ENCODE assay signal across 9 cellular contexts in the genomic region with DNA sequence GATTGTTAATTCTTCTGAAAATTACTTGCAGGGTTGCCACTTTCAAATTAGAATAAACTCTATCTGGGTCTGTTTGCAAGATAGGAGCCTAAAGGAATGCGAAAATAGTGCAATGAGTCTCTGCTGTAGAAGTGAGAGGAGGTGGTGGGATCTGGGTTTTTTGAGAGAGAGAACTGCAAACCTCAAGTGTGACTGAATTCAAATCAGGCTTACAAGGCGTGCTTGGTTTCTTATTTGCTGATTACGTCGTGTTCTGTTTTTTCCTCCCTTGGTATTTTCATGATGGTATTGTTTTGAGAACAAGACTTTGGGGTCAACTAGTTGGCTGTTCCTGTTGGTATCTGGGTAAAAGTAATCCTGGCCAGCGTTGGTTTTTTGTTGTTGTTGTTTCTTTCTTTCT.
DNase-seq lines count a peak whose midpoint lies in the region; ATAC-seq lines count a peak whose summit lies in the region.
"Had no signal": no experiment of that assay in that cellular context is flagged by ENCODE, and none has a peak within 500 bp of the region (broad histone marks: within the 10 kb centered on the region; RNA-seq: fewer than 3 reads in every experiment).

No MANE protein-coding gene starts in this region.

- peak; percentile 95 to 96 for ATAC-seq in activated T-cell treated with anti-CD3 and anti-CD28 coated beads, Interleukin-2, amount 50 U/mL, for 72 hours (replicated peaks in 1 of 2)
- ATAC-seq in HG02623 (IDR thresholded peaks at IDR 0.05; ENCODE audit: unreplicated experiment): peak; percentile 82
- ATAC-seq in stimulated activated naive CD8-positive, alpha-beta T cell treated with anti-CD3 and anti-CD28 coated beads, Interleukin-15, Interleukin-2, amounts not matched to agents 100 U/mL and 50 U/mL, for 24 hours: peak; percentile 61
- no peak for ATAC-seq in naive thymus-derived CD8-positive, alpha-beta T cell

- peak; percentile 20 to 31 for DNase-seq in activated T-cell treated with anti-CD3 and anti-CD28 coated beads, Interleukin-2, amount 50 U/mL, for 72 hours
- DNase-seq in activated T-cell treated with anti-CD3 and anti-CD28 coated beads for 4 hours: no peak
- peak; percentile 39 for DNase-seq in M059J (ENCODE audit: low read depth)
- no peak for DNase-seq in stimulated activated naive CD8-positive, alpha-beta T cell treated with anti-CD3 and anti-CD28 coated beads, Interleukin-15, Interleukin-2, amounts not matched to agents 100 U/mL and 50 U/mL, for 24 hours
- no peak for DNase-seq in naive thymus-derived CD8-positive, alpha-beta T cell
- DNase-seq in central memory CD4-positive, alpha-beta T cell: no peak
- DNase-seq in NCI-H1694 (lab: John Stamatoyannopoulos, UW): no peak
- DNase-seq: left ventricle myocardium inferior had no signal

- peak overlapping the region in 1 of 2 donors; percentile 25 for H3K4me3 Mint-ChIP-seq in activated T-cell treated with anti-CD3 and anti-CD28 coated beads, Interleukin-2, amount 50 U/mL, for 72 hours
- H3K4me3 Mint-ChIP-seq in naive thymus-derived CD8-positive, alpha-beta T cell: peak overlapping the region in 1 of 10 donors; percentile 24

- POLR2A ChIA-PET in naive thymus-derived CD8-positive, alpha-beta T cell (lab: Charles Lee): no interaction called here

- H3K36me3 Mint-ChIP-seq in activated T-cell treated with anti-CD3 and anti-CD28 coated beads, Interleukin-2, amount 50 U/mL, for 72 hours (ENCODE audit: insufficient read depth in 2 of 2): no peaks in the 10 kb centered on the region
- H3K36me3 Mint-ChIP-seq in naive thymus-derived CD8-positive, alpha-beta T cell: peaks cover 0 to 5% (median 0%) of the 10 kb centered on the region in 3 donors

- H3K9me3 Mint-ChIP-seq in activated T-cell treated with anti-CD3 and anti-CD28 coated beads, Interleukin-2, amount 50 U/mL, for 72 hours: no peaks in the 10 kb centered on the region
- H3K9me3 Mint-ChIP-seq in naive thymus-derived CD8-positive, alpha-beta T cell: peaks cover 0 to 11% (median 0%) of the 10 kb centered on the region in 9 donors

- H3K27ac Mint-ChIP-seq in activated T-cell treated with anti-CD3 and anti-CD28 coated beads, Interleukin-2, amount 50 U/mL, for 72 hours: peak overlapping the region; percentile 18
- peak overlapping the region in 1 of 10 donors; percentile 5 for H3K27ac Mint-ChIP-seq in naive thymus-derived CD8-positive, alpha-beta T cell

- H3K27me3 Mint-ChIP-seq in activated T-cell treated with anti-CD3 and anti-CD28 coated beads, Interleukin-2, amount 50 U/mL, for 72 hours (ENCODE audit: low read depth): peaks cover 9% of the 10 kb centered on the region
- no peaks in the 10 kb centered on the region for H3K27me3 Mint-ChIP-seq in naive thymus-derived CD8-positive, alpha-beta T cell

- peaks cover 29% of the 10 kb centered on the region for H3K4me1 Mint-ChIP-seq in activated T-cell treated with anti-CD3 and anti-CD28 coated beads, Interleukin-2, amount 50 U/mL, for 72 hours (ENCODE audit: low read depth)
- peaks cover 6 to 15% (median 9%) of the 10 kb centered on the region in 4 donors for H3K4me1 Mint-ChIP-seq in naive thymus-derived CD8-positive, alpha-beta T cell

Comparison
In these comparisons a context has a peak if more than half of its experiments do, and no peak if none do; other contexts are left out.
1. DNase-seq: peak in activated T-cell treated with anti-CD3 and anti-CD28 coated beads, Interleukin-2, amount 50 U/mL, for 72 hours (2 of 2) and M059J (single experiment); none in activated T-cell treated with anti-CD3 and anti-CD28 coated beads for 4 hours (single experiment), stimulated activated naive CD8-positive, alpha-beta T cell treated with anti-CD3 and anti-CD28 coated beads, Interleukin-15, Interleukin-2, amounts not matched to agents 100 U/mL and 50 U/mL, for 24 hours (single experiment), naive thymus-derived CD8-positive, alpha-beta T cell (0 of 10), central memory CD4-positive, alpha-beta T cell (single experiment) and NCI-H1694 (single experiment).
2. ATAC-seq: peak in activated T-cell treated with anti-CD3 and anti-CD28 coated beads, Interleukin-2, amount 50 U/mL, for 72 hours (2 of 2), HG02623 (single experiment) and stimulated activated naive CD8-positive, alpha-beta T cell treated with anti-CD3 and anti-CD28 coated beads, Interleukin-15, Interleukin-2, amounts not matched to agents 100 U/mL and 50 U/mL, for 24 hours (single experiment); none in naive thymus-derived CD8-positive, alpha-beta T cell (0 of 2).